ENCODE assay signal across 24 cellular contexts in the genomic region with DNA sequence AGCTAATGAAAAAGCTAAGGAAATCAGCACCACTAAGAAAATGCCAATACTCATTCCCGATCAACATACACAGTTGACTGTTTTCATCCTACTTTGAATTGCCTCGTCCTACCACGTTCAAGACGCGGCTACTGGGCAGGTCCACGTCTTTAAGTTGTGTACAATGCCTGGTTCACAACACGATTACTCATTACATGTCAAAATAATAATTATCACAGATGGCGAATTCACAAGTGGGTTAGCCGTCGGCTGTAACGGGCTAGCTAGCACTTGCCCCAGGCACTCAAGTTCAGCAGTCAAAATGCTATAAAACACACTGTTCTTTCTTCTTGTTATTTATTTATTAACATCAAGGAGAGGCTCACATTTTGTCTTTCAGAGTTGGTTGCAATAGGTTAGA.
DNase-seq lines count a peak whose midpoint lies in the region; ATAC-seq and TF ChIP-seq lines count a peak whose summit lies in the region.
"Had no signal": no experiment of that assay in that cellular context is flagged by ENCODE, and none has a peak within 500 bp of the region (broad histone marks: within the 10 kb centered on the region; RNA-seq: fewer than 3 reads in every experiment).

No MANE protein-coding gene starts in this region.

- H3K27me3 ChIP-seq in hepatocyte, result no peaks in the 10 kb centered on the region
- H3K27me3 ChIP-seq: heart left ventricle, tibial artery had no signal

- no peak for TF ChIP-seq CTCF in hepatocyte (IDR thresholded peaks at IDR 0.05; ENCODE audit: poor library complexity)

- H3K36me3 ChIP-seq in hepatocyte (replicated peaks; ENCODE audit: insufficient read depth, low read depth), result no peaks in the 10 kb centered on the region
- H3K36me3 ChIP-seq: heart left ventricle, left ventricle myocardium inferior, tibial artery had no signal

- H3K4me2 ChIP-seq in hepatocyte, result no peak overlapping the region

- peak overlapping the region; percentile 81 for H3K27ac ChIP-seq in hepatocyte
- H3K27ac ChIP-seq: heart left ventricle, left ventricle myocardium inferior had no signal

- no peak overlapping the region for H3K4me3 ChIP-seq in hepatocyte
- H3K4me3 ChIP-seq: heart left ventricle, left ventricle myocardium inferior, tibial artery had no signal

- 95% methylated on average over 11 of the region's 11 CpGs for WGBS in hepatocyte (ENCODE audit: low lambda C conversion rate, missing lambda C conversion rate)

- H3K9me2 ChIP-seq in hepatocyte (replicated peaks; ENCODE audit: insufficient read depth), result no peaks in the 10 kb centered on the region

- no peak for ATAC-seq in GM21526 (IDR thresholded peaks at IDR 0.05; ENCODE audit: low FRiP score, unreplicated experiment)
- no peak for ATAC-seq in HG02852 (IDR thresholded peaks at IDR 0.05; ENCODE audit: unreplicated experiment)
- ATAC-seq: esophagus mucosa, heart left ventricle, sciatic nerve had no signal

- DNase-seq in DMS 273 treated with DMSO at 0.1 percent for 48 hours (lab: John Stamatoyannopoulos, UW) (peak; percentile 20), NCI-H1105 treated with DMSO at 0.1 percent for 48 hours (lab: John Stamatoyannopoulos, UW) (peak; percentile 76), NCI-H446 treated with DMSO at 0.1 percent for 48 hours (lab: John Stamatoyannopoulos, UW) (peak; percentile 37), hepatocyte (ENCODE audit: low spot score) (no peak), NCI-H748 treated with DMSO at 0.1 percent for 48 hours (lab: John Stamatoyannopoulos, UW) (no peak)
- DNase-seq: ACHN; activated B cell treated with CpG ODN at 0.5 μM for 24 hours; activated CD4-positive, alpha-beta T cell treated with anti-CD3 and anti-CD28 coated beads, Interleukin-2, amount 10 ng/mL, durations not matched to agents 7 days and 5 days; activated effector memory CD4-positive, alpha-beta T cell treated with anti-CD3 and anti-CD28 coated beads, Interleukin-2, amount 50 U/mL, for 16 hours; activated naive CD8-positive, alpha-beta T cell treated with anti-CD3 and anti-CD28 coated beads for 36 hours; CD4-positive, alpha-beta memory T cell; central memory CD4-positive, alpha-beta T cell; heart left ventricle; KBM-7; left ventricle myocardium inferior; mesendoderm; NCI-H1092 treated with DMSO at 0.1 percent for 48 hours; RPMI8226; stimulated activated CD4-positive, alpha-beta T cell treated with anti-CD3 and anti-CD28 coated beads, Interleukin-4, amount 100 ng/mL, for 1 hour had no signal

- H4K20me1 ChIP-seq in hepatocyte (ENCODE audit: insufficient read depth, poor library complexity, severe bottlenecking), result no peaks in the 10 kb centered on the region

- H2AFZ ChIP-seq in hepatocyte, result no peak overlapping the region

- peaks cover 88% of the 10 kb centered on the region for H3K79me2 ChIP-seq in hepatocyte

- peaks cover 11% of the 10 kb centered on the region for H3K4me1 ChIP-seq in hepatocyte (ENCODE audit: insufficient read depth)

- H3K9me3 ChIP-seq in hepatocyte (ENCODE audit: low read depth), result no peaks in the 10 kb centered on the region
- H3K9me3 ChIP-seq: heart left ventricle, left ventricle myocardium inferior, tibial artery had no signal

Comparison
In these comparisons a context has a peak if more than half of its experiments do, and no peak if none do; other contexts are left out.
1. DNase-seq: peak in DMS 273 treated with DMSO at 0.1 percent for 48 hours (single experiment), NCI-H1105 treated with DMSO at 0.1 percent for 48 hours (single experiment) and NCI-H446 treated with DMSO at 0.1 percent for 48 hours (single experiment); none in hepatocyte (single experiment) and NCI-H748 treated with DMSO at 0.1 percent for 48 hours (single experiment).